Comparison of ENCODE assay signal across 8 cellular contexts in the genomic region with DNA sequence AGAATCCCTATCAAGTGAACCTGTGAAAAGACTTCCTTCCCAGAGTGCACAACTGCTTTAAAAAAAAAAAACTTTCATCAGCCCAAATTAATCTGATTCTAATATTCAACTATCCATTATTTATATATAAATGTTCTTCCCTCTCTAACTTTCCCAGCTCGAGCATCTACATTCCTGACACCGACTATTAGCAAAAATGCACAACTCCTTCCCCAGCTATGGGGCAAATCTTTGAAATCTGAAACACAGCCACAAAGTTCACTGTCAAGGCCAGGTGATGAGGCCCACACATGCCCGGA. TPM values are rescaled to one million over a fixed set of nuclear protein-coding genes. Genes with fewer than 3 reads are reported as not detected.
DNase-seq lines count a peak whose midpoint lies in the region; ATAC-seq, FAIRE-seq and TF ChIP-seq lines count a peak whose summit lies in the region.

No MANE protein-coding gene starts in this region.

- no peaks in the 10 kb centered on the region for H3K27me3 Mint-ChIP-seq in activated T-cell treated with anti-CD3 and anti-CD28 coated beads, Interleukin-2, amount 50 U/mL, for 4 hours (ENCODE audit: low read depth)

- peak overlapping the region in 3 of 4 donors; percentile 40 to 93 (median 73) for H3K4me3 ChIP-seq in adrenal gland
- H3K4me3 ChIP-seq in HepG2 (replicated peaks in 1 of 3; ENCODE audit: insufficient read depth in 1 of 3, low read depth in 2 of 3, low read length in 3 of 3), result peak overlapping the region; percentile 73 to 77 (median 75)
- H3K4me3 ChIP-seq in thyroid gland (replicated peaks in 1 of 3), result peak overlapping the region in 2 of 3 donors; percentile 56 to 87

- FAIRE-seq in HepG2 (lab: Jason Lieb, UNC), result peak; percentile 58

- peaks cover 61% of the 10 kb centered on the region for H3K4me1 Mint-ChIP-seq in activated T-cell treated with anti-CD3 and anti-CD28 coated beads, Interleukin-2, amount 50 U/mL, for 4 hours (ENCODE audit: low read depth)

- DNase-seq in activated T-cell treated with anti-CD3 and anti-CD28 coated beads, Interleukin-2, amount 50 U/mL, for 4 hours, result no peak
- no peak for DNase-seq in activated T-cell treated with anti-CD3 and anti-CD28 coated beads for 4 hours
- peak in 1 of 7 donors; percentile 23 for DNase-seq in adrenal gland
- no peak for DNase-seq in HepG2 (ENCODE audit: low spot score)
- DNase-seq in thyroid gland, result no peak
- DNase-seq in superior temporal gyrus (ENCODE audit: extremely low spot score), result no peak
- DNase-seq in dermis blood vessel endothelial cell, result no peak
- DNase-seq in NCI-H128 (lab: John Stamatoyannopoulos, UW; ENCODE audit: unreplicated experiment), result no peak

- WGBS in adrenal gland, 4 donors, result 1 to 5% (median 3%) methylated on average over 3 of the region's 3 CpGs
- WGBS in HepG2 (ENCODE audit: low lambda C conversion rate), result 0% methylated on average over 3 of the region's 3 CpGs
- WGBS in thyroid gland, 2 donors, result 24 to 34% methylated on average over 3 of the region's 3 CpGs

- H3K79me2 ChIP-seq in HepG2 (ENCODE audit: insufficient read depth, low read length), result peaks cover 40% of the 10 kb centered on the region

- peak overlapping the region; percentile 97 for H3K4me3 Mint-ChIP-seq in activated T-cell treated with anti-CD3 and anti-CD28 coated beads, Interleukin-2, amount 50 U/mL, for 4 hours

- no peaks in the 10 kb centered on the region for H3K27me3 ChIP-seq in adrenal gland
- no peaks in the 10 kb centered on the region; a peak in 1 of 5 replicates for H3K27me3 ChIP-seq in HepG2 (ENCODE audit: control insufficient read depth in 1 of 2, insufficient read depth in 2 of 2, low read length in 2 of 2)
- H3K27me3 ChIP-seq in thyroid gland, result no peaks in the 10 kb centered on the region

- H3K4me1 ChIP-seq in adrenal gland (replicated peaks in 1 of 2) (peaks cover 29 to 58% of the 10 kb centered on the region in 2 donors), HepG2 (ENCODE audit: insufficient read depth, low read length) (peaks cover 48% of the 10 kb centered on the region), thyroid gland (peaks cover 24 to 33% of the 10 kb centered on the region in 2 donors)

- peaks cover 12% of the 10 kb centered on the region for H4K20me1 ChIP-seq in HepG2 (ENCODE audit: insufficient read depth, low read length)

- H3K27ac ChIP-seq in adrenal gland (peak overlapping the region; percentile 77 to 99 (median 90)), HepG2 (ENCODE audit: extremely low read length, insufficient read depth, low read length) (peak overlapping the region; percentile 53), thyroid gland (peak overlapping the region; percentile 90 to 98 (median 96))

- no TSS peak for BruUV-seq in HepG2 (replicated peaks; lab: Mats Ljungman, UMichigan)

- H3K9ac ChIP-seq in HepG2 (ENCODE audit: insufficient read depth, low read depth, low read length), result peak overlapping the region; percentile 55

- TF ChIP-seq POLR2A in adrenal gland (IDR thresholded peaks at IDR 0.05) (no peak), HepG2 (IDR thresholded peaks at IDR 0.05; ENCODE audit: insufficient read depth in 1 of 2, low read depth in 2 of 2, low read length in 2 of 2) (no peak), thyroid gland (IDR thresholded peaks at IDR 0.05) (no peak)

- H3K36me3 Mint-ChIP-seq in activated T-cell treated with anti-CD3 and anti-CD28 coated beads, Interleukin-2, amount 50 U/mL, for 4 hours (ENCODE audit: insufficient read depth), result no peaks in the 10 kb centered on the region

- CTCF ChIA-PET in HepG2 (lab: Yijun Ruan, JAX; ENCODE audit: low intra/inter-chr PET ratio, low total read pairs), result no interaction called here

- H3K9me3 ChIP-seq in adrenal gland (replicated peaks in 1 of 3) (no peaks in the 10 kb centered on the region), HepG2 (ENCODE audit: low read length) (no peaks in the 10 kb centered on the region), thyroid gland (no peaks in the 10 kb centered on the region)

- TF ChIP-seq CTCF in adrenal gland (IDR thresholded peaks at IDR 0.05) (no peak), HepG2 (CRISPR knock-in tag; IDR thresholded peaks at IDR 0.05) (no peak), thyroid gland (IDR thresholded peaks at IDR 0.05) (no peak)

- no peaks in the 10 kb centered on the region for H3K9me3 Mint-ChIP-seq in activated T-cell treated with anti-CD3 and anti-CD28 coated beads, Interleukin-2, amount 50 U/mL, for 4 hours

- peak overlapping the region; percentile 91 for H3K4me2 ChIP-seq in HepG2 (ENCODE audit: low read depth, low read length)

- ATAC-seq in activated T-cell treated with anti-CD3 and anti-CD28 coated beads, Interleukin-2, amount 50 U/mL, for 4 hours, result no peak
- no peak for ATAC-seq in HepG2

- no peak for TF ChIP-seq EP300 in HepG2 (IDR thresholded peaks at IDR 0.05; ENCODE audit: low read depth in 2 of 2, low read length in 2 of 2)
- TF ChIP-seq EP300 in HepG2 (CRISPR knock-in tag; IDR thresholded peaks at IDR 0.05; ENCODE audit: borderline replicate concordance), result no peak

- POLR2A ChIA-PET in HepG2 (lab: Yijun Ruan, JAX), result no interaction called here

- no peak overlapping the region for H2AFZ ChIP-seq in HepG2 (ENCODE audit: low read length)

- no peaks in the 10 kb centered on the region for H3K36me3 ChIP-seq in adrenal gland (replicated peaks in 1 of 2)
- no peaks in the 10 kb centered on the region for H3K36me3 ChIP-seq in HepG2 (replicated peaks in 1 of 2; ENCODE audit: control insufficient read depth in 1 of 2, insufficient read depth in 2 of 2, low read length in 2 of 2)
- H3K36me3 ChIP-seq in thyroid gland, result no peaks in the 10 kb centered on the region

- intact Hi-C loops in adrenal gland (cut with DNase I), result no loop called here
- intact Hi-C loops in HepG2 (cut with micrococcal nuclease; ENCODE audit: unreplicated experiment), result no loop called here
- intact Hi-C loops in thyroid gland (cut with DNase I), result no loop called here

- TF ChIP-seq RAD21 in HepG2 (CRISPR knock-in tag; IDR thresholded peaks at IDR 0.05), result no peak

- in situ Hi-C loops in HepG2 (cut with HindIII; ENCODE audit: extremely low pct_ligation_motif_present, low pct_unique_long_range_greater_than_20kb), result no loop called here

TF ChIP-seq in HepG2, 621 proteins besides CTCF, POLR2A, EP300 and RAD21 (continues in another document):
- no peak for TF ChIP-seq IRX3 (CRISPR knock-in tag; IDR thresholded peaks at IDR 0.05; ENCODE audit: borderline replicate concordance, low read depth)
- no peak for TF ChIP-seq ZBTB42 (CRISPR knock-in tag; IDR thresholded peaks at IDR 0.05)
- no peak for TF ChIP-seq ATF7 (IDR thresholded peaks at IDR 0.05)
- TF ChIP-seq ATF7 (CRISPR knock-in tag; IDR thresholded peaks at IDR 0.05), result no peak
- no peak for TF ChIP-seq ZNF562 (CRISPR knock-in tag; IDR thresholded peaks at IDR 0.05; ENCODE audit: borderline replicate concordance)
- TF ChIP-seq RXRB (CRISPR knock-in tag; IDR thresholded peaks at IDR 0.05; ENCODE audit: borderline replicate concordance), result peak; percentile 78
- no peak for TF ChIP-seq HOXA7 (CRISPR knock-in tag; IDR thresholded peaks at IDR 0.05)
- TF ChIP-seq, protein P1, sequence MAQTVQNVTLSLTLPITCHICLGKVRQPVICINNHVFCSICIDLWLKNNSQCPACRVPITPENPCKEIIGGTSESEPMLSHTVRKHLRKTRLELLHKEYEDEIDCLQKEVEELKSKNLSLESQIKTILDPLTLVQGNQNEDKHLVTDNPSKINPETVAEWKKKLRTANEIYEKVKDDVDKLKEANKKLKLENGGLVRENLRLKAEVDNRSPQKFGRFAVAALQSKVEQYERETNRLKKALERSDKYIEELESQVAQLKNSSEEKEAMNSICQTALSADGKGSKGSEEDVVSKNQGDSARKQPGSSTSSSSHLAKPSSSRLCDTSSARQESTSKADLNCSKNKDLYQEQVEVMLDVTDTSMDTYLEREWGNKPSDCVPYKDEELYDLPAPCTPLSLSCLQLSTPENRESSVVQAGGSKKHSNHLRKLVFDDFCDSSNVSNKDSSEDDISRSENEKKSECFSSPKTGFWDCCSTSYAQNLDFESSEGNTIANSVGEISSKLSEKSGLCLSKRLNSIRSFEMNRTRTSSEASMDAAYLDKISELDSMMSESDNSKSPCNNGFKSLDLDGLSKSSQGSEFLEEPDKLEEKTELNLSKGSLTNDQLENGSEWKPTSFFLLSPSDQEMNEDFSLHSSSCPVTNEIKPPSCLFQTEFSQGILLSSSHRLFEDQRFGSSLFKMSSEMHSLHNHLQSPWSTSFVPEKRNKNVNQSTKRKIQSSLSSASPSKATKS (CRISPR knock-in tag; IDR thresholded peaks at IDR 0.05), result no peak
- TF ChIP-seq NFYC (CRISPR knock-in tag; IDR thresholded peaks at IDR 0.05), result no peak

RNA-seq across cellular contexts. Expression of gene PHF21A, which starts 2.3 kb away (rescaled TPM):
- 10 to 100 TPM; 13.4 to 20.3 (median 17.6) TPM for total RNA-seq in activated T-cell treated with anti-CD3 and anti-CD28 coated beads, Interleukin-2, amount 50 U/mL, for 4 hours
- 10 to 100 TPM; 28.4 to 85.1 (median 50.7) TPM for total RNA-seq in adrenal gland
- polyA plus RNA-seq in adrenal gland, result 10 to 100 TPM; 28.9 to 48.7 (median 38.4) TPM
- 4.1 and 5.6 TPM in 2 replicates for total RNA-seq in HepG2 (2016; rRNA removed; fragmentation: Illumina TruSeq; extraction: Trizol)
- 8.0 and 10.4 TPM in 2 replicates for total RNA-seq in HepG2 (2016; cell fraction: cytosol; rRNA removed; fragmentation: Illumina TruSeq; extraction: Trizol; ENCODE audit: low read depth)
- 3.6 and 4.1 TPM in 2 replicates for total RNA-seq in HepG2 (2016; cell fraction: insoluble cytoplasmic fraction; rRNA removed; fragmentation: Illumina TruSeq; extraction: Trizol)
- 5.6 and 5.7 TPM in 2 replicates for total RNA-seq in HepG2 (2016; cell fraction: membrane; rRNA removed; fragmentation: Illumina TruSeq; extraction: Trizol)
- total RNA-seq in HepG2 (2016; cell fraction: nucleus; rRNA removed; fragmentation: Illumina TruSeq; extraction: Trizol), result 7.8 and 14.3 TPM in 2 replicates
- 30.6 and 34.6 TPM in 2 replicates for polyA plus RNA-seq in HepG2 (2011; rRNA removed)
- 11.4 and 12.7 TPM in 2 replicates for polyA plus RNA-seq in HepG2 (2011; cell fraction: cytosol; rRNA removed)
- polyA plus RNA-seq in HepG2 (2011; cell fraction: nucleus; rRNA removed), result 69.2 and 75.3 TPM in 2 replicates
- 19.1 and 20.7 TPM in 2 replicates for polyA plus RNA-seq in HepG2 (2012)
- 1.9 and 2.3 TPM in 2 replicates for polyA plus RNA-seq in HepG2 (2016; cell fraction: cytosol; fragmentation: Illumina TruSeq; extraction: Trizol; ENCODE audit: low read depth)
- polyA plus RNA-seq in HepG2 (2016; cell fraction: insoluble cytoplasmic fraction; fragmentation: Illumina TruSeq; extraction: Trizol; ENCODE audit: low read depth), result 6.3 and 7.9 TPM in 2 replicates
- 5.0 and 6.3 TPM in 2 replicates for polyA plus RNA-seq in HepG2 (2016; cell fraction: membrane; fragmentation: Illumina TruSeq; extraction: Trizol; ENCODE audit: low read depth)
- polyA plus RNA-seq in HepG2 (2016; cell fraction: nucleus; fragmentation: Illumina TruSeq; extraction: Trizol; ENCODE audit: insufficient read depth, low read depth), result 17.7 and 22.1 TPM in 2 replicates
- polyA minus RNA-seq in HepG2 (2011; rRNA and poly(A)+ RNA removed; ENCODE audit: low replicate concordance), result 14.6 and 18.0 TPM in 2 replicates
- polyA minus RNA-seq in HepG2 (2011; cell fraction: cytosol; rRNA and poly(A)+ RNA removed), result 12.4 and 12.7 TPM in 2 replicates
- 42.5 and 54.2 TPM in 2 replicates for polyA minus RNA-seq in HepG2 (2011; cell fraction: nucleus; rRNA and poly(A)+ RNA removed)
- total RNA-seq in thyroid gland, result 10 to 100 TPM; 26.2 to 95.7 (median 64.0) TPM
- total RNA-seq in dermis blood vessel endothelial cell, result 6.3 and 13.2 TPM in 2 replicates
